2 cellular contexts compared by ENCODE assay signal in genomic region chr16:89274561-89275283, GRCh38.
TF ChIP-seq lines count a peak whose summit lies in the region.

No MANE protein-coding gene starts in this region.

TF ChIP-seq in HCT116, 20 proteins besides CTCF, POLR2A, EP300 and RAD21 (continued from another document):
- TF ChIP-seq REST (IDR thresholded peaks at IDR 0.05; ENCODE audit: low read depth): no peak
- TF ChIP-seq, protein P1, sequence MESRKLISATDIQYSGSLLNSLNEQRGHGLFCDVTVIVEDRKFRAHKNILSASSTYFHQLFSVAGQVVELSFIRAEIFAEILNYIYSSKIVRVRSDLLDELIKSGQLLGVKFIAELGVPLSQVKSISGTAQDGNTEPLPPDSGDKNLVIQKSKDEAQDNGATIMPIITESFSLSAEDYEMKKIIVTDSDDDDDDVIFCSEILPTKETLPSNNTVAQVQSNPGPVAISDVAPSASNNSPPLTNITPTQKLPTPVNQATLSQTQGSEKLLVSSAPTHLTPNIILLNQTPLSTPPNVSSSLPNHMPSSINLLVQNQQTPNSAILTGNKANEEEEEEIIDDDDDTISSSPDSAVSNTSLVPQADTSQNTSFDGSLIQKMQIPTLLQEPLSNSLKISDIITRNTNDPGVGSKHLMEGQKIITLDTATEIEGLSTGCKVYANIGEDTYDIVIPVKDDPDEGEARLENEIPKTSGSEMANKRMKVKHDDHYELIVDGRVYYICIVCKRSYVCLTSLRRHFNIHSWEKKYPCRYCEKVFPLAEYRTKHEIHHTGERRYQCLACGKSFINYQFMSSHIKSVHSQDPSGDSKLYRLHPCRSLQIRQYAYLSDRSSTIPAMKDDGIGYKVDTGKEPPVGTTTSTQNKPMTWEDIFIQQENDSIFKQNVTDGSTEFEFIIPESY (IDR thresholded peaks at IDR 0.05; ENCODE audit: extremely low read depth, insufficient replicate concordance, low read length): no peak
- no peak for TF ChIP-seq SIN3A (IDR thresholded peaks at IDR 0.05; ENCODE audit: low read depth)
- no peak for TF ChIP-seq SRF (IDR thresholded peaks at IDR 0.05; ENCODE audit: low read depth)
- TF ChIP-seq JUND (IDR thresholded peaks at IDR 0.05): no peak
- no peak for TF ChIP-seq TCF7L2 (IDR thresholded peaks at IDR 0.05; ENCODE audit: borderline replicate concordance, extremely low read depth, insufficient read depth, insufficient read length)
- TF ChIP-seq SP1 (IDR thresholded peaks at IDR 0.05; ENCODE audit: low read depth): no peak
- no peak for TF ChIP-seq MAX (IDR thresholded peaks at IDR 0.05)
- TF ChIP-seq ZNF274 (IDR thresholded peaks at IDR 0.05; ENCODE audit: low read depth, low read length): no peak
- no peak for TF ChIP-seq EGR1 (IDR thresholded peaks at IDR 0.05; ENCODE audit: low read depth)
- TF ChIP-seq CEBPB (IDR thresholded peaks at IDR 0.05; ENCODE audit: low read depth): no peak
- no peak for TF ChIP-seq EZH2 (IDR thresholded peaks at IDR 0.05)
- no peak for TF ChIP-seq FOSL1 (IDR thresholded peaks at IDR 0.05; ENCODE audit: low read depth)
- no peak for TF ChIP-seq YY1 (IDR thresholded peaks at IDR 0.05; ENCODE audit: extremely low read depth, insufficient replicate concordance, low read depth, low read length)
TF ChIP-seq in HCT116: peak in this region for 0.

TF ChIP-seq in SK-N-SH treated with all-trans-retinoic acid at 6 μM for 48 hours, 23 proteins besides CTCF, POLR2A, EP300 and RAD21 (continued from another document):
- TF ChIP-seq, protein P2, sequence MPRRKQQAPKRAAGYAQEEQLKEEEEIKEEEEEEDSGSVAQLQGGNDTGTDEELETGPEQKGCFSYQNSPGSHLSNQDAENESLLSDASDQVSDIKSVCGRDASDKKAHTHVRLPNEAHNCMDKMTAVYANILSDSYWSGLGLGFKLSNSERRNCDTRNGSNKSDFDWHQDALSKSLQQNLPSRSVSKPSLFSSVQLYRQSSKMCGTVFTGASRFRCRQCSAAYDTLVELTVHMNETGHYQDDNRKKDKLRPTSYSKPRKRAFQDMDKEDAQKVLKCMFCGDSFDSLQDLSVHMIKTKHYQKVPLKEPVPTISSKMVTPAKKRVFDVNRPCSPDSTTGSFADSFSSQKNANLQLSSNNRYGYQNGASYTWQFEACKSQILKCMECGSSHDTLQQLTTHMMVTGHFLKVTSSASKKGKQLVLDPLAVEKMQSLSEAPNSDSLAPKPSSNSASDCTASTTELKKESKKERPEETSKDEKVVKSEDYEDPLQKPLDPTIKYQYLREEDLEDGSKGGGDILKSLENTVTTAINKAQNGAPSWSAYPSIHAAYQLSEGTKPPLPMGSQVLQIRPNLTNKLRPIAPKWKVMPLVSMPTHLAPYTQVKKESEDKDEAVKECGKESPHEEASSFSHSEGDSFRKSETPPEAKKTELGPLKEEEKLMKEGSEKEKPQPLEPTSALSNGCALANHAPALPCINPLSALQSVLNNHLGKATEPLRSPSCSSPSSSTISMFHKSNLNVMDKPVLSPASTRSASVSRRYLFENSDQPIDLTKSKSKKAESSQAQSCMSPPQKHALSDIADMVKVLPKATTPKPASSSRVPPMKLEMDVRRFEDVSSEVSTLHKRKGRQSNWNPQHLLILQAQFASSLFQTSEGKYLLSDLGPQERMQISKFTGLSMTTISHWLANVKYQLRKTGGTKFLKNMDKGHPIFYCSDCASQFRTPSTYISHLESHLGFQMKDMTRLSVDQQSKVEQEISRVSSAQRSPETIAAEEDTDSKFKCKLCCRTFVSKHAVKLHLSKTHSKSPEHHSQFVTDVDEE (CRISPR knock-in tag; IDR thresholded peaks at IDR 0.05): no peak
- no peak for TF ChIP-seq SNAI2 (CRISPR knock-in tag; IDR thresholded peaks at IDR 0.05)
- TF ChIP-seq POU6F1 (CRISPR knock-in tag; IDR thresholded peaks at IDR 0.05; ENCODE audit: borderline replicate concordance, low read depth): no peak
- no peak for TF ChIP-seq ZFP3 (CRISPR knock-in tag; IDR thresholded peaks at IDR 0.05)
